In the genomic region with DNA sequence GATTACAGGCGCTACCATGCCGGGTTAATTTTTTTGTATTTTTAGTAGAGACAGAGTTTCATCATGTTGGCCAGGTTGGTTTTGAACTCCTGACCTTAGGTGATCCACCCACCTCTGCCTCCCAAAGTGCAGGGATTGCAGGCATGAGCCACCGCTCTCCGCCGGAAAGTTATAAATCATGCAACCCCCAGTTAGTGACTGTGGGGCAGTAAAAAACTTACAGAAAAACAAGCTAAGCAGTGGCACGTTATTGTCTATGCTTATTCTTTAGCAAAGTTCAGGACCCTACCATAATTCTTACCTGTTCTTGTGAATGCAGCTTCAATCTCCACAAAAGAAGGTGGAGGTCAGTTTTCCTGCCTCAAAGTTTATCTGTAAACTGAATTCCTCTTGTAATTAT, we compare ENCODE assay signal across 1 cellular context.
TF ChIP-seq lines count a peak whose summit lies in the region.

No MANE protein-coding gene starts in this region.

TF ChIP-seq in HepG2, 621 proteins besides CTCF, POLR2A, EP300 and RAD21:
- TF ChIP-seq ZMYM3 (CRISPR knock-in tag; IDR thresholded peaks at IDR 0.05), result 0 out of 2 replicates have a peak, but pooled peaks have one; percentile 27
- TF ChIP-seq SRSF1 (optimal IDR thresholded peaks at IDR 0.05; ENCODE audit: low read depth, low read length), result no peak
- no peak for TF ChIP-seq BRCA1 (CRISPR knock-in tag; IDR thresholded peaks at IDR 0.05)
- TF ChIP-seq GATAD2A (CRISPR knock-in tag; IDR thresholded peaks at IDR 0.05), result no peak
- TF ChIP-seq, protein P1, sequence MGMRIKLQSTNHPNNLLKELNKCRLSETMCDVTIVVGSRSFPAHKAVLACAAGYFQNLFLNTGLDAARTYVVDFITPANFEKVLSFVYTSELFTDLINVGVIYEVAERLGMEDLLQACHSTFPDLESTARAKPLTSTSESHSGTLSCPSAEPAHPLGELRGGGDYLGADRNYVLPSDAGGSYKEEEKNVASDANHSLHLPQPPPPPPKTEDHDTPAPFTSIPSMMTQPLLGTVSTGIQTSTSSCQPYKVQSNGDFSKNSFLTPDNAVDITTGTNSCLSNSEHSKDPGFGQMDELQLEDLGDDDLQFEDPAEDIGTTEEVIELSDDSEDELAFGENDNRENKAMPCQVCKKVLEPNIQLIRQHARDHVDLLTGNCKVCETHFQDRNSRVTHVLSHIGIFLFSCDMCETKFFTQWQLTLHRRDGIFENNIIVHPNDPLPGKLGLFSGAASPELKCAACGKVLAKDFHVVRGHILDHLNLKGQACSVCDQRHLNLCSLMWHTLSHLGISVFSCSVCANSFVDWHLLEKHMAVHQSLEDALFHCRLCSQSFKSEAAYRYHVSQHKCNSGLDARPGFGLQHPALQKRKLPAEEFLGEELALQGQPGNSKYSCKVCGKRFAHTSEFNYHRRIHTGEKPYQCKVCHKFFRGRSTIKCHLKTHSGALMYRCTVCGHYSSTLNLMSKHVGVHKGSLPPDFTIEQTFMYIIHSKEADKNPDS (CRISPR knock-in tag; IDR thresholded peaks at IDR 0.05), result no peak
- TF ChIP-seq, protein P2, sequence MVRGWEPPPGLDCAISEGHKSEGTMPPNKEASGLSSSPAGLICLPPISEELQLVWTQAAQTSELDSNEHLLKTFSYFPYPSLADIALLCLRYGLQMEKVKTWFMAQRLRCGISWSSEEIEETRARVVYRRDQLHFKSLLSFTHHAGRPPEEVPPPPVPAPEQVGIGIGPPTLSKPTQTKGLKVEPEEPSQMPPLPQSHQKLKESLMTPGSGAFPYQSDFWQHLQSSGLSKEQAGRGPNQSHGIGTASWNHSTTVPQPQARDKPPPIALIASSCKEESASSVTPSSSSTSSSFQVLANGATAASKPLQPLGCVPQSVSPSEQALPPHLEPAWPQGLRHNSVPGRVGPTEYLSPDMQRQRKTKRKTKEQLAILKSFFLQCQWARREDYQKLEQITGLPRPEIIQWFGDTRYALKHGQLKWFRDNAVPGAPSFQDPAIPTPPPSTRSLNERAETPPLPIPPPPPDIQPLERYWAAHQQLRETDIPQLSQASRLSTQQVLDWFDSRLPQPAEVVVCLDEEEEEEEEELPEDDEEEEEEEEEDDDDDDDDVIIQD (CRISPR knock-in tag; IDR thresholded peaks at IDR 0.05; ENCODE audit: low read depth), result no peak
- peak; percentile 18; the same call in 1 of the 2 replicates for TF ChIP-seq CEBPG (CRISPR knock-in tag; IDR thresholded peaks at IDR 0.05)
